In genomic region chr6:46291880-46292279, GRCh38 we compare ENCODE assay signal across 24 cellular contexts.
"Had no signal": no experiment of that assay in that cellular context is flagged by ENCODE, and none has a peak within 500 bp of the region (broad histone marks: within the 10 kb centered on the region; RNA-seq: fewer than 3 reads in every experiment).

No MANE protein-coding gene starts in this region.

- ATAC-seq: Panc1, PC-3, T-cell had no signal

- H3K4me2 ChIP-seq: SK-N-SH had no signal

- H3K4me3 Mint-ChIP-seq: IgD-negative memory B cell; T-cell; T-helper 1 cell treated with Interleukin-12 subunit alpha and Interleukin-12 subunit beta and Interleukin-4 antibody, amounts not matched to agents 30 μg/mL and 1 μg/mL, for 36 hours had no signal

- H3K9me3 Mint-ChIP-seq: T-cell; T-helper 1 cell treated with Interleukin-12 subunit alpha and Interleukin-12 subunit beta and Interleukin-4 antibody, amounts not matched to agents 30 μg/mL and 1 μg/mL, for 36 hours had no signal

- H3K27ac Mint-ChIP-seq: IgD-negative memory B cell; T-cell; T-helper 1 cell treated with Interleukin-12 subunit alpha and Interleukin-12 subunit beta and Interleukin-4 antibody, amounts not matched to agents 30 μg/mL and 1 μg/mL, for 36 hours had no signal

- H3K27ac ChIP-seq: RWPE1 had no signal

- H3K36me3 Mint-ChIP-seq: T-cell had no signal

- DNase-seq: KBM-7, MV-4-11, NCI-H1048, NCI-H1105, NCI-H1417, NCI-H1436 treated with DMSO at 0.1 percent for 48 hours, NCI-H1694, NCI-H1930, NCI-H2081, NCI-H2171, NCI-H226, NCI-H446 treated with DMSO at 0.1 percent for 48 hours, NCI-H524, NCI-H526 treated with DMSO at 0.1 percent for 48 hours, NCI-H774, PC-3, SHP77, SK-N-SH, SW 1271, T-cell had no signal

- H3K9ac ChIP-seq: SK-N-SH had no signal

- H3K9me2 ChIP-seq: SK-N-SH had no signal

- H3K9me3 ChIP-seq: SK-N-SH had no signal
